In the genomic region with DNA sequence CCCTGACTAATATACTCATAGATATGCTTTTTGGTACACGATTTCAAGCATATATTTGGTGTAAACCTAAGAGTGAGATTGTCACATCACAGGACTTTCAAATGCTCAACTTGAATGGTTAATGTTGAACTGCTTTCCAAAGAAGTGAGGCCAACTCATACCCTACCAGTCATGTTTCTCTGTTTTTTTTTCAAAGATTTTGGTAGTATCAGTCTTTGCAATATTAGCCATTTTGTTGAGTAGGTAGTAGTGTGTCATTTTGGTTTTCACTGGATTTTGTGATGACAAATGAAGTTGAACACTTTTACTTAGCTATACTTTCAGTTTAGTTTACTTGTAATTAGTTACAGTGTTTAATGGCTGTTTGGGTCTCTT, we compare ENCODE assay signal across 30 cellular contexts. TPM values are rescaled to one million over a fixed set of nuclear protein-coding genes. Genes with fewer than 3 reads are reported as not detected.
"Had no signal": no experiment of that assay in that cellular context is flagged by ENCODE, and none has a peak within 500 bp of the region (broad histone marks: within the 10 kb centered on the region; RNA-seq: fewer than 3 reads in every experiment).

No MANE protein-coding gene starts in this region.

- H3K4me3 ChIP-seq: Peyer's patch, SJSA1 had no signal

- H3K27ac ChIP-seq: brain microvascular endothelial cell, KMS-11, SJSA1 had no signal

- H3K4me1 ChIP-seq: Peyer's patch, SJSA1 had no signal

- H3K9me3 ChIP-seq: Peyer's patch, SJSA1, SK-N-SH had no signal

- H3K9ac ChIP-seq: KMS-11, SK-N-SH had no signal

- H3K9me3 Mint-ChIP-seq: activated CD8-positive, alpha-beta T cell treated with anti-CD3 and anti-CD28 coated beads for 36 hours; activated naive CD4-positive, alpha-beta T cell treated with anti-CD3 and anti-CD28 coated beads, Interleukin-2, amount 10 ng/mL, durations not matched to agents 7 days and 5 days; activated naive CD8-positive, alpha-beta T cell treated with anti-CD3 and anti-CD28 coated beads, Interleukin-2, amount 50 U/mL, for 24 hours; activated T-helper 1 cell treated with anti-CD3 and anti-CD28 coated beads, Interleukin-12 subunit alpha, Interleukin-12 subunit beta, Interleukin-2, Interleukin-4 antibody, amounts not matched to agents 30 ng/mL and 10 ng/mL and 1 ng/mL, durations not matched to agents 14 hours and 24 hours and 36 hours; T-helper 1 cell treated with Interleukin-12 subunit alpha and Interleukin-12 subunit beta and Interleukin-4 antibody, amounts not matched to agents 30 μg/mL and 1 μg/mL, for 36 hours; T-helper 2 cell treated with Interferon-gamma antibody and Interleukin-4, amounts not matched to agents 5 μg/mL and 100 μg/mL, for 36 hours had no signal

- H3K4me2 ChIP-seq: KMS-11, SK-N-SH had no signal

- DNase-seq: activated CD4-positive, alpha-beta T cell treated with anti-CD3 and anti-CD28 coated beads for 48 hours; activated CD4-positive, CD25-positive, alpha-beta regulatory T cell treated with anti-CD3 and anti-CD28 coated beads, Interleukin-2, amount 50 U/mL, for 72 hours; activated CD8-positive, alpha-beta T cell treated with anti-CD3 and anti-CD28 coated beads for 36 hours; activated effector memory CD4-positive, alpha-beta T cell treated with Interleukin-2 at 50 U/mL for 16 hours; activated naive CD4-positive, alpha-beta T cell treated with anti-CD3 and anti-CD28 coated beads, Interleukin-2, amount 10 ng/mL, durations not matched to agents 7 days and 5 days; activated naive CD8-positive, alpha-beta T cell treated with anti-CD3 and anti-CD28 coated beads, Interleukin-2, amount 50 U/mL, for 24 hours; anterior cingulate cortex; brain microvascular endothelial cell; central memory CD4-positive, alpha-beta T cell; MM.1S; MV-4-11; NCI-H1092; NCI-H1436 treated with DMSO at 0.1 percent for 48 hours; NCI-H1694 treated with DMSO at 0.1 percent for 48 hours; NCI-H2029; NCI-H345; NCI-H524 treated with DMSO at 0.1 percent for 48 hours; NK-92 treated with Interleukin-12 subunit alpha and Interleukin-12 subunit beta, amount 100 ng/mL, for 24 hours; PC-3; Peyer's patch; RPMI8226; SHP77 treated with DMSO at 0.1 percent for 48 hours; SK-N-SH had no signal

- H3K27ac Mint-ChIP-seq: activated CD8-positive, alpha-beta T cell treated with anti-CD3 and anti-CD28 coated beads for 36 hours; activated naive CD4-positive, alpha-beta T cell treated with anti-CD3 and anti-CD28 coated beads, Interleukin-2, amount 10 ng/mL, durations not matched to agents 7 days and 5 days; activated naive CD8-positive, alpha-beta T cell; activated naive CD8-positive, alpha-beta T cell treated with anti-CD3 and anti-CD28 coated beads, Interleukin-2, amount 50 U/mL, for 24 hours; activated T-helper 1 cell treated with anti-CD3 and anti-CD28 coated beads, Interleukin-12 subunit alpha, Interleukin-12 subunit beta, Interleukin-2, Interleukin-4 antibody, amounts not matched to agents 30 ng/mL and 10 ng/mL and 1 ng/mL, durations not matched to agents 14 hours and 24 hours and 36 hours; T-helper 1 cell treated with Interleukin-12 subunit alpha and Interleukin-12 subunit beta and Interleukin-4 antibody, amounts not matched to agents 30 μg/mL and 1 μg/mL, for 36 hours; T-helper 2 cell treated with Interferon-gamma antibody and Interleukin-4, amounts not matched to agents 5 μg/mL and 100 μg/mL, for 36 hours had no signal

- H3K36me3 ChIP-seq: brain microvascular endothelial cell, SJSA1 had no signal

- H3K27me3 ChIP-seq: brain microvascular endothelial cell, Peyer's patch, SJSA1 had no signal

- H3K4me3 Mint-ChIP-seq: activated CD8-positive, alpha-beta T cell treated with anti-CD3 and anti-CD28 coated beads for 36 hours; activated naive CD4-positive, alpha-beta T cell treated with anti-CD3 and anti-CD28 coated beads, Interleukin-2, amount 10 ng/mL, durations not matched to agents 7 days and 5 days; activated naive CD8-positive, alpha-beta T cell; activated naive CD8-positive, alpha-beta T cell treated with anti-CD3 and anti-CD28 coated beads, Interleukin-2, amount 50 U/mL, for 24 hours; activated T-helper 1 cell treated with anti-CD3 and anti-CD28 coated beads, Interleukin-12 subunit alpha, Interleukin-12 subunit beta, Interleukin-2, Interleukin-4 antibody, amounts not matched to agents 30 ng/mL and 10 ng/mL and 1 ng/mL, durations not matched to agents 14 hours and 24 hours and 36 hours; T-helper 1 cell treated with Interleukin-12 subunit alpha and Interleukin-12 subunit beta and Interleukin-4 antibody, amounts not matched to agents 30 μg/mL and 1 μg/mL, for 36 hours; T-helper 2 cell treated with Interferon-gamma antibody and Interleukin-4, amounts not matched to agents 5 μg/mL and 100 μg/mL, for 36 hours had no signal

- ATAC-seq: activated CD8-positive, alpha-beta T cell treated with anti-CD3 and anti-CD28 coated beads for 36 hours; activated naive CD8-positive, alpha-beta T cell treated with anti-CD3 and anti-CD28 coated beads, Interleukin-2, amount 50 U/mL, for 24 hours; PC-3 had no signal

- H3K27me3 Mint-ChIP-seq: activated CD8-positive, alpha-beta T cell treated with anti-CD3 and anti-CD28 coated beads for 36 hours; activated naive CD4-positive, alpha-beta T cell treated with anti-CD3 and anti-CD28 coated beads, Interleukin-2, amount 10 ng/mL, durations not matched to agents 7 days and 5 days; activated naive CD8-positive, alpha-beta T cell; activated naive CD8-positive, alpha-beta T cell treated with anti-CD3 and anti-CD28 coated beads, Interleukin-2, amount 50 U/mL, for 24 hours had no signal

- H3K36me3 Mint-ChIP-seq: activated naive CD4-positive, alpha-beta T cell treated with anti-CD3 and anti-CD28 coated beads, Interleukin-2, amount 10 ng/mL, durations not matched to agents 7 days and 5 days; activated naive CD8-positive, alpha-beta T cell had no signal

- H3K4me1 Mint-ChIP-seq: activated naive CD4-positive, alpha-beta T cell treated with anti-CD3 and anti-CD28 coated beads, Interleukin-2, amount 10 ng/mL, durations not matched to agents 7 days and 5 days had no signal

RNA-seq across cellular contexts. Expression of gene HS3ST1, which starts 12.5 kb away (rescaled TPM):
- total RNA-seq: activated CD8-positive, alpha-beta memory T cell treated with anti-CD3 and anti-CD28 coated beads for 36 hours; activated CD8-positive, alpha-beta T cell treated with anti-CD3 and anti-CD28 coated beads for 36 hours; SJSA1 had no signal
- polyA plus RNA-seq: SK-N-SH had no signal
